Comparison of ENCODE assay signal across 10 cellular contexts in the genomic region with DNA sequence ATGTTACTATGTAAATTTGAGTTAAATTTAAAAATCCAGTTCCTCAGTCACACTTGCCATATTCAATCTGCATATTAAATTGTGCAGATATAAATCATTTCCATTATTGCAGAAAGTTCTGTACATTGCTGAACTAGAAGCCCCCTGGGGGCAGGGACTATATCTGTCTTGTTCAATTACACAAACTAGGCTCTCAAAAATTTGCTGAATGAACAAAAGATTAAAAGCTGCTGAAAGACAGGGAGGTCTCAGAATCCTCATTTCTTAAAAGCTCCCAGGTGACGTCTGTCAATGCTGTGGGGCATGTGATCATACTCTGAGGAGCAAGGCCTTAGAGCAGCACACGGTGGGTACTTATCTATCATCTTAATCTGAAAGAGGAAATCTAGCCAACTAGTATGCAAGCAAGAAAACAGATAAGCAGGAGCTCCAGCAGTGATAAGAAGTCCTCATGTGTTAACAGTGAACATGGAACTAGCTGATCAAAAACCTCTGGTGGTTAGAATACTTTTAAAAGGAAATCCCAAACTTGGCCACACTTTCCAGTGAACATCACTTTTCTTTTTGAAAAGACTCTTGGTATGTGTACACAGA.
"Had no signal": no experiment of that assay in that cellular context is flagged by ENCODE, and none has a peak within 500 bp of the region (broad histone marks: within the 10 kb centered on the region; RNA-seq: fewer than 3 reads in every experiment).

No MANE protein-coding gene starts in this region.

- H3K4me3 Mint-ChIP-seq: endodermal cell, neural progenitor cell had no signal

- DNase-seq: activated gamma-delta T cell treated with Interleukin-2 at 50 U/mL for 16 hours; activated T-cell treated with anti-CD3 and anti-CD28 coated beads, Interleukin-2, amount 50 U/mL, for 48 hours; dorsolateral prefrontal cortex; endodermal cell; left colon; midbrain; sigmoid colon; spleen; stimulated activated CD4-positive, alpha-beta T cell treated with anti-CD3 and anti-CD28 coated beads, Interleukin-1b, Interleukin-23, amount 100 ng/mL, for 48 hours had no signal

- H3K27ac Mint-ChIP-seq: endodermal cell, neural progenitor cell had no signal

- H3K4me1 Mint-ChIP-seq: neural progenitor cell had no signal
